In the genomic region with DNA sequence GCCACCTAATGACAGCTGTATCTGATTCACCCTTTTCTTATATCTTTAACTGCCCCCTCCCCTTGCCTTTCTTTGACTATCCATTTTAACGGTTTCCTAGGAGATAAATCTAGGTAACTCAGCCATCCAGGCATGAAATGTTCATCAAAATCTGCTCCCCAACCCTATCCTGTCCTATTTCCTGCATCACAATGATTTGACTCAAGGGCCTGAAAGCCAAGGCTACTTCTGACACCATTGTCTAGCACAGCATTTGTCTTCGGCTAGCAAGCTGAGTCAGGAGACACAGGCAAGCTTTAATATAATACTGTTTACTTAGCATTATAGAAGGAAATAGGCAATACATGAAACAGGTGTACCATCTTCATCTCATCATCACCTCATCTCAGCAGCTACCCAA, we compare ENCODE assay signal across 16 cellular contexts. TPM values are rescaled to one million over a fixed set of nuclear protein-coding genes. Genes with fewer than 3 reads are reported as not detected.
A peak's percentile ranks its signal among the peaks of the same experiment; 100 is the strongest.
DNase-seq lines count a peak whose midpoint lies in the region; TF ChIP-seq lines count a peak whose summit lies in the region.
"Had no signal": no experiment of that assay in that cellular context is flagged by ENCODE, and none has a peak within 500 bp of the region (broad histone marks: within the 10 kb centered on the region; RNA-seq: fewer than 3 reads in every experiment).

No MANE protein-coding gene starts in this region.

- no peaks in the 10 kb centered on the region for H3K9me3 ChIP-seq in OCI-LY7 (ENCODE audit: low read length)

- POLR2A ChIA-PET in OCI-LY7 (lab: Charles Lee), result interaction anchor here (0.7 kb wide), 1 partner anchor 12 kb away, joined by 3 read pairs; no protein-coding TSS in a partner anchor

- H3K9ac ChIP-seq in mesendoderm (ENCODE audit: low read length), result no peak overlapping the region

- no peak overlapping the region for H4K5ac ChIP-seq in mesendoderm (ENCODE audit: low read length)

- H3K4me1 ChIP-seq in mesendoderm (ENCODE audit: control insufficient read depth, low read depth, low read length) (peaks cover 13% of the 10 kb centered on the region), OCI-LY7 (ENCODE audit: insufficient read depth, low read length, poor library complexity, severe bottlenecking) (no peaks in the 10 kb centered on the region)

- intact Hi-C loops in OCI-LY7 (cut with micrococcal nuclease; ENCODE audit: unreplicated experiment), result no loop called here

- H3K9me2 ChIP-seq in OCI-LY7 (ENCODE audit: insufficient read depth, low read length), result no peaks in the 10 kb centered on the region

- H3K79me2 ChIP-seq in mesendoderm (ENCODE audit: control insufficient read depth, insufficient read depth, low read length) (no peaks in the 10 kb centered on the region), OCI-LY7 (ENCODE audit: insufficient read depth, low read depth, low read length) (no peaks in the 10 kb centered on the region)

- DNase-seq in G401 (ENCODE audit: low spot score) (peak; percentile 60), NCI-H1436 (lab: John Stamatoyannopoulos, UW) (peak; percentile 51), mesendoderm (no peak), erythroblast (lab: John Stamatoyannopoulos, UW) (no peak), OCI-LY7 (ENCODE audit: low spot score) (no peak)
- DNase-seq in activated T-cell treated with anti-CD3 and anti-CD28 coated beads, Interleukin-2, amount 50 U/mL, for 1 hour, result no peak
- DNase-seq: activated CD4-positive, alpha-beta memory T cell treated with anti-CD3 and anti-CD28 coated beads, Interleukin-2, amount 10 ng/mL, durations not matched to agents 7 days and 5 days; activated effector memory CD4-positive, alpha-beta T cell treated with anti-CD3 and anti-CD28 coated beads, Interleukin-2, amount 50 U/mL, for 16 hours; CD4-positive, CD25-positive, alpha-beta regulatory T cell; DMS153; NCI-H1930; stimulated activated CD4-positive, alpha-beta T cell treated with anti-CD3 and anti-CD28 coated beads, Interleukin-1b, Interleukin-23, amount 100 ng/mL, for 48 hours; T1000 had no signal

- WGBS in mesendoderm (ENCODE audit: extremely low coverage, insufficient coverage, low lambda C conversion rate), result no CpG with 5 or more reads among the region's 2 CpGs

- H3K36me3 ChIP-seq in mesendoderm (ENCODE audit: control insufficient read depth, insufficient read depth, low read length) (no peaks in the 10 kb centered on the region), OCI-LY7 (ENCODE audit: insufficient read depth, low read length) (no peaks in the 10 kb centered on the region)

- TF ChIP-seq CTCF in VCaP (conservative IDR thresholded peaks at IDR 0.05) (no peak), OCI-LY7 (conservative IDR thresholded peaks at IDR 0.05; ENCODE audit: low read length) (no peak)

- H3K56ac ChIP-seq in mesendoderm (ENCODE audit: low read length), result peak overlapping the region; percentile 64

- H2BK15ac ChIP-seq in mesendoderm (replicated peaks; ENCODE audit: low read depth), result no peak overlapping the region

- no peaks in the 10 kb centered on the region for H3K27me3 ChIP-seq in mesendoderm (ENCODE audit: insufficient read depth, low read length, poor library complexity)

- no peak overlapping the region for H2BK120ac ChIP-seq in mesendoderm (ENCODE audit: low read depth, low read length)

- peak overlapping the region; percentile 64 for H2BK5ac ChIP-seq in mesendoderm (ENCODE audit: low read length)

- H3K27ac ChIP-seq in VCaP, result peak overlapping the region; percentile 37
- peak overlapping the region; percentile 64 for H3K27ac ChIP-seq in mesendoderm (ENCODE audit: low read depth, low read length)
- no peak overlapping the region for H3K27ac ChIP-seq in OCI-LY7 (ENCODE audit: low read depth, low read length, poor library complexity, severe bottlenecking)

- no peak overlapping the region for H3K4me3 ChIP-seq in mesendoderm (ENCODE audit: low read length)
- H3K4me3 ChIP-seq in OCI-LY7 (ENCODE audit: low read depth, low read length, poor library complexity, severe bottlenecking), result no peak overlapping the region
- H3K4me3 ChIP-seq: coronary artery, skin epidermis had no signal

- H3K4ac ChIP-seq in mesendoderm (ENCODE audit: low read depth, low read length), result peak overlapping the region; percentile 91

- no peaks in the 10 kb centered on the region for H3K79me1 ChIP-seq in mesendoderm (ENCODE audit: low read length)

- no TSS peak for BruUV-seq in OCI-LY7 (replicated peaks; lab: Mats Ljungman, UMichigan)

- no peak overlapping the region for H2AK5ac ChIP-seq in mesendoderm (ENCODE audit: low read length)

- in situ Hi-C loops in G401 (cut with HindIII; ENCODE audit: low sequenced_read_pairs), result no loop called here

- H3K18ac ChIP-seq in mesendoderm (ENCODE audit: low read length), result no peak overlapping the region

- CTCF ChIA-PET in OCI-LY7 (lab: Charles Lee; ENCODE audit: unreplicated experiment), result no interaction called here

- no peak overlapping the region for H3K23ac ChIP-seq in mesendoderm (ENCODE audit: low read length)

- TF ChIP-seq POLR2A in erythroblast (IDR thresholded peaks at IDR 0.05; ENCODE audit: low read length), result no peak

- H4K20me1 ChIP-seq in OCI-LY7 (ENCODE audit: insufficient read depth, low read length), result no peaks in the 10 kb centered on the region

- no peak overlapping the region for H2AFZ ChIP-seq in OCI-LY7 (ENCODE audit: low read length)

- no peak overlapping the region for H3K4me2 ChIP-seq in mesendoderm (ENCODE audit: low read length)
- H3K4me2 ChIP-seq in OCI-LY7 (ENCODE audit: low read length), result no peak overlapping the region

- no peak overlapping the region for H4K8ac ChIP-seq in mesendoderm (ENCODE audit: low read depth, low read length)

RNA-seq across cellular contexts. Expression of a gene that starts 31.6 kb away (rescaled TPM):
- 5.8 and 8.9 TPM in 2 replicates for total RNA-seq in G401 (2014; rRNA removed; shearing (Covaris generic))
- 10.0 TPM for polyA plus RNA-seq in mesendoderm (2013, experiment 1 of 2)
- polyA plus RNA-seq in mesendoderm (2013, experiment 2 of 2), result 10.3 TPM
- 7.6 and 9.1 TPM in 2 replicates for total RNA-seq in OCI-LY7 (2014; rRNA removed; shearing (Covaris generic))
- total RNA-seq in OCI-LY7 (2022), result 13.2 and 13.3 TPM in 2 replicates

Comparison
In these comparisons a context has a peak if more than half of its experiments do, and no peak if none do; other contexts are left out.
1. DNase-seq: peak in G401 (single experiment) and NCI-H1436 (single experiment); none in mesendoderm (single experiment), activated T-cell treated with anti-CD3 and anti-CD28 coated beads, Interleukin-2, amount 50 U/mL, for 1 hour (single experiment), erythroblast (0 of 2) and OCI-LY7 (single experiment).